ENCODE assay signal across 8 cellular contexts in the genomic region with DNA sequence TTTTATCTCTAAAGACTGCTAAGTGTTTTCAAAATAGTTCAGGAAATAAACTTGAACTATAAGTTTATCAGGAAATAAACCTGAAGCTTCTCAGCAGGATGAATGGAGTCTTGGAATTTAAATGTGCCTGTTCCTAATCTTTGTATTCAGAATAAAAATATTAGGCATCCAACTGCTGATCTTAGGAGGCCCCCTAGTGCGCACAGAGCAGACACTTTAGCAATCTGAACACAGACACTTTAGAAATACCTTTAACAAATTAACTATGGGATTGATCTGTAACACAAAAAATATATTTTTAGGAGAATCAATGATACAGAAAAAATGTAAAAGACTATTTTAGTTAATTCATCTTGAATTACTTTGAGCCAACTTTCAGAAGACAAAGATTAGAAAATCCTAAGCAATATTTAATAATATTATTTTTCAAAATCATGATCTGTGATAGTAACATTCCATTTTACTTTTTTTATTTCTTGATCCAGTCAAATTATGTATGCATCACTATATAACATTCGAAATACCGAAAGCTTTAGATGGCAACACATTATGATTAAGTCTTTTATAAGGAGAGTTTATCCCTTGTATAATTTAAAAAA.
DNase-seq lines count a peak whose midpoint lies in the region; ATAC-seq and TF ChIP-seq lines count a peak whose summit lies in the region.

No MANE protein-coding gene starts in this region.

- H3K9me3 Mint-ChIP-seq in activated T-helper 17 cell treated with anti-CD3 and anti-CD28 coated beads, Interleukin-2, amount 50 U/mL, for 72 hours: no peaks in the 10 kb centered on the region
- H3K9me3 Mint-ChIP-seq in glutamatergic neuron (ENCODE audit: unreplicated experiment): no peaks in the 10 kb centered on the region

- H3K36me3 Mint-ChIP-seq in activated T-helper 17 cell treated with anti-CD3 and anti-CD28 coated beads, Interleukin-2, amount 50 U/mL, for 72 hours (ENCODE audit: low read depth): no peaks in the 10 kb centered on the region
- H3K36me3 Mint-ChIP-seq in glutamatergic neuron (ENCODE audit: unreplicated experiment): peaks cover 5% of the 10 kb centered on the region

- H3K27me3 Mint-ChIP-seq in activated T-helper 17 cell treated with anti-CD3 and anti-CD28 coated beads, Interleukin-2, amount 50 U/mL, for 72 hours: no peaks in the 10 kb centered on the region
- H3K27me3 Mint-ChIP-seq in glutamatergic neuron (ENCODE audit: unreplicated experiment): no peaks in the 10 kb centered on the region

- ATAC-seq in activated T-helper 17 cell treated with anti-CD3 and anti-CD28 coated beads, Interleukin-2, amount 50 U/mL, for 72 hours (replicated peaks): peak; percentile 48
- peak; percentile 88 for ATAC-seq in sciatic nerve
- no peak for ATAC-seq in GM18909 (IDR thresholded peaks at IDR 0.05; ENCODE audit: poor library complexity, unreplicated experiment)
- ATAC-seq in HG02884 (IDR thresholded peaks at IDR 0.05; ENCODE audit: unreplicated experiment): no peak

- no peak overlapping the region for H3K27ac Mint-ChIP-seq in activated T-helper 17 cell treated with anti-CD3 and anti-CD28 coated beads, Interleukin-2, amount 50 U/mL, for 72 hours
- H3K27ac Mint-ChIP-seq in glutamatergic neuron (ENCODE audit: unreplicated experiment): no peak overlapping the region

- no peak overlapping the region for H3K4me3 ChIP-seq in AG09309 (ENCODE audit: control insufficient read depth, low read depth, low read length)

- TF ChIP-seq CTCF in AG09309 (IDR thresholded peaks at IDR 0.05; ENCODE audit: control insufficient read depth, insufficient read depth, low read depth, low read length, missing control alignments) (peak; percentile 81), GM12873 (IDR thresholded peaks at IDR 0.05; ENCODE audit: insufficient read depth, low read depth, low read length, missing control alignments) (peak; percentile 30), glutamatergic neuron (IDR thresholded peaks at IDR 0.05; ENCODE audit: partially characterized antibody, unreplicated experiment) (no peak)

- DNase-seq in AG09309 (ENCODE audit: low read depth) (peak; percentile 16), NCI-H748 (lab: John Stamatoyannopoulos, UW; ENCODE audit: unreplicated experiment) (peak; percentile 32), glutamatergic neuron (peak; percentile 20), sciatic nerve (ENCODE audit: low spot score) (peak; percentile 63)

- intact Hi-C loops in sciatic nerve (cut with DNase I): loop anchor here (5.0 kb wide), 1 partner anchor 495 kb away; no protein-coding TSS in a partner anchor

- H3K4me3 Mint-ChIP-seq in activated T-helper 17 cell treated with anti-CD3 and anti-CD28 coated beads, Interleukin-2, amount 50 U/mL, for 72 hours: no peak overlapping the region
- no peak overlapping the region for H3K4me3 Mint-ChIP-seq in glutamatergic neuron (ENCODE audit: unreplicated experiment)

- no peaks in the 10 kb centered on the region for H3K4me1 Mint-ChIP-seq in activated T-helper 17 cell treated with anti-CD3 and anti-CD28 coated beads, Interleukin-2, amount 50 U/mL, for 72 hours
- H3K4me1 Mint-ChIP-seq in glutamatergic neuron (ENCODE audit: low read depth, unreplicated experiment): no peaks in the 10 kb centered on the region

Comparison
In these comparisons a context has a peak if more than half of its experiments do, and no peak if none do; other contexts are left out.
1. ATAC-seq: peak in activated T-helper 17 cell treated with anti-CD3 and anti-CD28 coated beads, Interleukin-2, amount 50 U/mL, for 72 hours (single experiment) and sciatic nerve (single experiment); none in GM18909 (single experiment) and HG02884 (single experiment).
2. Peak in every context shown above with its lines, with median percentiles within 50 percentile points of each other: DNase-seq.